In genomic region chr6:124799638-124800037, GRCh38 we compare ENCODE assay signal across 22 cellular contexts.
A peak's percentile ranks its signal among the peaks of the same experiment; 100 is the strongest.
DNase-seq lines count a peak whose midpoint lies in the region; ATAC-seq, FAIRE-seq and TF ChIP-seq lines count a peak whose summit lies in the region.
"Had no signal": no experiment of that assay in that cellular context is flagged by ENCODE, and none has a peak within 500 bp of the region (broad histone marks: within the 10 kb centered on the region; RNA-seq: fewer than 3 reads in every experiment).

No MANE protein-coding gene starts in this region.

- peaks cover 6% of the 10 kb centered on the region for H3K9me3 Mint-ChIP-seq in stimulated activated effector memory CD8-positive, alpha-beta T cell treated with anti-CD3 and anti-CD28 coated beads, Interleukin-12 subunit alpha, Interleukin-12 subunit beta, amount 100 ng/mL, for 72 hours
- H3K9me3 Mint-ChIP-seq: CD4-positive, alpha-beta T cell; CD8-positive, alpha-beta T cell had no signal

- H3K4me1 ChIP-seq in SK-N-SH (ENCODE audit: control insufficient read depth in 1 of 2, insufficient read depth in 2 of 2, low read depth in 1 of 2, low read length in 1 of 2) (no peaks in the 10 kb centered on the region; a peak in 1 of 4 replicates), A549 (no peaks in the 10 kb centered on the region), IMR-90 (ENCODE audit: control insufficient read depth, insufficient read depth, low read length) (no peaks in the 10 kb centered on the region), K562 (replicated peaks in 1 of 2; ENCODE audit: control insufficient read depth in 2 of 2, insufficient read depth in 2 of 2, low read length in 2 of 2) (no peaks in the 10 kb centered on the region), neuronal stem cell (ENCODE audit: control insufficient read depth in 2 of 2, insufficient read depth in 1 of 2, low read depth in 1 of 2, low read length in 2 of 2) (peaks cover 8 to 10% of the 10 kb centered on the region in 2 donors)
- H3K4me1 ChIP-seq: BLaER1 treated with 17β-estradiol and CSF1 and Interleukin-3, amounts not matched to agents 10 nM and 100 nM; Caco-2 had no signal

- no peak overlapping the region for H2AK9ac ChIP-seq in IMR-90 (replicated peaks; ENCODE audit: low read depth, low read length, poor library complexity)

- no peak for TF ChIP-seq POLR2A in A549 (IDR thresholded peaks at IDR 0.05; ENCODE audit: low read length)
- TF ChIP-seq POLR2A in IMR-90 (IDR thresholded peaks at IDR 0.05; ENCODE audit: low read depth, low read length) = no peak
- TF ChIP-seq POLR2A in K562 (conservative IDR thresholded peaks at IDR 0.05) = no peak

- H3K14ac ChIP-seq in IMR-90 (replicated peaks; ENCODE audit: low read depth, low read length) (no peak overlapping the region), neuronal stem cell (ENCODE audit: low read length) (no peak overlapping the region)

- H3K4me3 Mint-ChIP-seq in stimulated activated effector memory CD8-positive, alpha-beta T cell treated with anti-CD3 and anti-CD28 coated beads, Interleukin-12 subunit alpha, Interleukin-12 subunit beta, amount 100 ng/mL, for 72 hours = no peak overlapping the region
- H3K4me3 Mint-ChIP-seq: B cell; CD4-positive, alpha-beta T cell; CD8-positive, alpha-beta T cell had no signal

- H3K9me1 ChIP-seq in IMR-90 (ENCODE audit: insufficient read depth, low read length) (no peaks in the 10 kb centered on the region), K562 (ENCODE audit: control insufficient read depth, insufficient read depth, low read length) (no peaks in the 10 kb centered on the region)

- H3K36me3 ChIP-seq in SK-N-SH (replicated peaks in 1 of 2; ENCODE audit: control insufficient read depth in 1 of 2, insufficient read depth in 2 of 2, low read length in 1 of 2) = no peaks in the 10 kb centered on the region
- no peaks in the 10 kb centered on the region for H3K36me3 ChIP-seq in IMR-90 (ENCODE audit: control insufficient read depth, insufficient read depth, low read length)
- no peaks in the 10 kb centered on the region for H3K36me3 ChIP-seq in K562 (ENCODE audit: control insufficient read depth, insufficient read depth, low read length)
- no peaks in the 10 kb centered on the region for H3K36me3 ChIP-seq in neuronal stem cell (replicated peaks in 1 of 2; ENCODE audit: control insufficient read depth in 2 of 2, insufficient read depth in 2 of 2, low read length in 2 of 2)
- H3K36me3 ChIP-seq: BLaER1 treated with 17β-estradiol and CSF1 and Interleukin-3, amounts not matched to agents 10 nM and 100 nM had no signal

- H3K4ac ChIP-seq in IMR-90 (ENCODE audit: low read depth, low read length) (no peak overlapping the region), neuronal stem cell (ENCODE audit: low read length) (no peak overlapping the region)

- no peak overlapping the region for H3K56ac ChIP-seq in IMR-90 (ENCODE audit: extremely low read depth, insufficient read depth, low read length)

- POLR2A ChIA-PET in SK-N-SH (lab: Yijun Ruan, JAX) (no interaction called here), A549 (lab: Yijun Ruan, JAX) (no interaction called here), IMR-90 (lab: Charles Lee; ENCODE audit: unreplicated experiment) (no interaction called here), K562 (lab: Yijun Ruan, JAX) (no interaction called here)

- in situ Hi-C loops in IMR-90 (cut with MboI; ENCODE audit: low sequenced_read_pairs) (no loop called here), K562 (cut with MboI) (no loop called here)

- H4K8ac ChIP-seq in IMR-90 (ENCODE audit: low read depth in 2 of 2, low read length in 2 of 2) = no peak overlapping the region
- no peak overlapping the region for H4K8ac ChIP-seq in neuronal stem cell (ENCODE audit: low read depth, low read length)

- H3K79me1 ChIP-seq in IMR-90 (ENCODE audit: low read depth in 1 of 2, low read length in 2 of 2) (no peaks in the 10 kb centered on the region), neuronal stem cell (ENCODE audit: low read depth, low read length) (no peaks in the 10 kb centered on the region)

- no peak for DNase-seq in SK-N-SH
- no peak for DNase-seq in A549 (ENCODE audit: low read depth in 1 of 2, low spot score in 1 of 2)
- no peak for DNase-seq in IMR-90
- DNase-seq in K562 (ENCODE audit: extremely low read depth in 1 of 4, low spot score in 3 of 4) = no peak
- DNase-seq in stimulated activated effector memory CD8-positive, alpha-beta T cell treated with anti-CD3 and anti-CD28 coated beads, Interleukin-12 subunit alpha, Interleukin-12 subunit beta, amount 100 ng/mL, for 72 hours (ENCODE audit: low spot score in 2 of 2) = no peak
- no peak for DNase-seq in GDM1 (lab: John Stamatoyannopoulos, UW)
- DNase-seq in neuronal stem cell (ENCODE audit: low spot score) = no peak
- DNase-seq: 8988T; Caco-2; Calu3; CD4-positive, alpha-beta T cell; CD8-positive, alpha-beta T cell had no signal

- no peaks in the 10 kb centered on the region for H3K9me3 ChIP-seq in SK-N-SH
- no peaks in the 10 kb centered on the region for H3K9me3 ChIP-seq in A549
- no peaks in the 10 kb centered on the region for H3K9me3 ChIP-seq in IMR-90 (ENCODE audit: control insufficient read depth, insufficient read depth, low read length)
- H3K9me3 ChIP-seq in K562 (replicated peaks; ENCODE audit: control insufficient read depth, insufficient read depth, low read depth, low read length) = no peaks in the 10 kb centered on the region
- H3K9me3 ChIP-seq in neuronal stem cell (replicated peaks in 1 of 2; ENCODE audit: control insufficient read depth in 2 of 2, insufficient read depth in 1 of 2, low read depth in 1 of 2, low read length in 2 of 2) = no peaks in the 10 kb centered on the region
- H3K9me3 ChIP-seq: BLaER1 treated with 17β-estradiol and CSF1 and Interleukin-3, amounts not matched to agents 10 nM and 100 nM; Caco-2 had no signal

- no TSS peak for BruUV-seq in IMR-90 (replicated peaks; lab: Mats Ljungman, UMichigan)
- BruUV-seq in K562 (replicated peaks; lab: Mats Ljungman, UMichigan) = no TSS peak

- no peak overlapping the region for H3K27ac ChIP-seq in SK-N-SH (ENCODE audit: low read depth in 2 of 2, low read length in 1 of 2)
- H3K27ac ChIP-seq in A549 = no peak overlapping the region
- H3K27ac ChIP-seq in IMR-90 (ENCODE audit: insufficient read depth, low read length) = no peak overlapping the region
- no peak overlapping the region for H3K27ac ChIP-seq in K562 (ENCODE audit: extremely low read depth, low read depth, low read length)
- no peak overlapping the region for H3K27ac ChIP-seq in neuronal stem cell (replicated peaks; ENCODE audit: low read length)
- H3K27ac ChIP-seq: BLaER1 treated with 17β-estradiol and CSF1 and Interleukin-3, amounts not matched to agents 10 nM and 100 nM; C4-2B had no signal

- H2BK120ac ChIP-seq in IMR-90 (ENCODE audit: low read depth, low read length) = no peak overlapping the region
- no peak overlapping the region for H2BK120ac ChIP-seq in neuronal stem cell (ENCODE audit: low read depth, low read length)

- no peak overlapping the region for H3K18ac ChIP-seq in IMR-90 (ENCODE audit: low read depth, low read length)
- no peak overlapping the region for H3K18ac ChIP-seq in neuronal stem cell (ENCODE audit: low read length)

- no peak overlapping the region for H3K23ac ChIP-seq in IMR-90 (ENCODE audit: low read depth, low read length)
- H3K23ac ChIP-seq in neuronal stem cell (ENCODE audit: low read depth, low read length, poor library complexity) = no peak overlapping the region

- H3K79me2 ChIP-seq in SK-N-SH (ENCODE audit: insufficient read depth) (no peaks in the 10 kb centered on the region), K562 (ENCODE audit: control insufficient read depth, insufficient read depth, low read length) (no peaks in the 10 kb centered on the region)

- H3K4me1 Mint-ChIP-seq in stimulated activated effector memory CD8-positive, alpha-beta T cell treated with anti-CD3 and anti-CD28 coated beads, Interleukin-12 subunit alpha, Interleukin-12 subunit beta, amount 100 ng/mL, for 72 hours = no peaks in the 10 kb centered on the region
- H3K4me1 Mint-ChIP-seq: B cell had no signal

- no peaks in the 10 kb centered on the region for H4K20me1 ChIP-seq in SK-N-SH (ENCODE audit: insufficient read depth)
- no peaks in the 10 kb centered on the region for H4K20me1 ChIP-seq in IMR-90 (ENCODE audit: insufficient read depth, low read length)
- no peaks in the 10 kb centered on the region for H4K20me1 ChIP-seq in K562 (replicated peaks; ENCODE audit: control insufficient read depth, insufficient read depth, low read length)
- H4K20me1 ChIP-seq: BLaER1 treated with 17β-estradiol and CSF1 and Interleukin-3, amounts not matched to agents 10 nM and 100 nM had no signal

- no peak overlapping the region for H4K91ac ChIP-seq in IMR-90 (ENCODE audit: insufficient read depth, low read depth, low read length)
- H4K91ac ChIP-seq in neuronal stem cell (ENCODE audit: low read depth, low read length, poor library complexity) = no peak overlapping the region

- H3K9me2 ChIP-seq in SK-N-SH = no peaks in the 10 kb centered on the region

- dilution Hi-C loops in IMR-90 (cut with HindIII; ENCODE audit: low sequenced_read_pairs, unreplicated experiment) = no loop called here

- no peak overlapping the region for H4K5ac ChIP-seq in IMR-90 (ENCODE audit: low read depth, low read length)

- intact Hi-C loops in IMR-90 (cut with micrococcal nuclease) = no loop called here
- intact Hi-C loops in K562 (cut with micrococcal nuclease) = no loop called here

- no peak for ATAC-seq in SK-N-SH treated with all-trans-retinoic acid at 6 μM for 48 hours
- ATAC-seq in A549 = no peak
- ATAC-seq in IMR-90 (ENCODE audit: low read depth) = no peak
- ATAC-seq in K562 = no peak
- ATAC-seq in stimulated activated effector memory CD8-positive, alpha-beta T cell treated with anti-CD3 and anti-CD28 coated beads, Interleukin-12 subunit alpha, Interleukin-12 subunit beta, amount 100 ng/mL, for 72 hours = no peak
- ATAC-seq: CD8-positive, alpha-beta T cell; GM12878 had no signal

- no peaks in the 10 kb centered on the region for H3F3A ChIP-seq in SK-N-SH (replicated peaks; ENCODE audit: insufficient read depth)

- no peak overlapping the region for H3K27ac Mint-ChIP-seq in stimulated activated effector memory CD8-positive, alpha-beta T cell treated with anti-CD3 and anti-CD28 coated beads, Interleukin-12 subunit alpha, Interleukin-12 subunit beta, amount 100 ng/mL, for 72 hours
- H3K27ac Mint-ChIP-seq: B cell; CD4-positive, alpha-beta T cell; CD8-positive, alpha-beta T cell had no signal

- FAIRE-seq in A549 (lab: Jason Lieb, UNC) (no peak), K562 (lab: Jason Lieb, UNC) (no peak)
- FAIRE-seq: A204.1, D721Med, G401.6, GM12878, GM12892, GM18507 had no signal

- H2AK5ac ChIP-seq in IMR-90 (ENCODE audit: low read depth, low read length) = no peak overlapping the region
- H2AK5ac ChIP-seq in neuronal stem cell (ENCODE audit: low read depth, low read length) = no peak overlapping the region

- H3K36me3 Mint-ChIP-seq in stimulated activated effector memory CD8-positive, alpha-beta T cell treated with anti-CD3 and anti-CD28 coated beads, Interleukin-12 subunit alpha, Interleukin-12 subunit beta, amount 100 ng/mL, for 72 hours = no peaks in the 10 kb centered on the region
- H3K36me3 Mint-ChIP-seq: CD8-positive, alpha-beta T cell had no signal

- TF ChIP-seq RAD21 in SK-N-SH (IDR thresholded peaks at IDR 0.05; ENCODE audit: low read length) = no peak
- TF ChIP-seq RAD21 in A549 (conservative IDR thresholded peaks at IDR 0.05 in 1 of 2, IDR thresholded peaks at IDR 0.05 in 1 of 2) = no peak
- no peak for TF ChIP-seq RAD21 in IMR-90 (IDR thresholded peaks at IDR 0.05; ENCODE audit: low read length)
- no peak for TF ChIP-seq RAD21 in K562 (CRISPR knock-in tag; conservative IDR thresholded peaks at IDR 0.05 in 1 of 2, IDR thresholded peaks at IDR 0.05 in 1 of 2)

- no peak overlapping the region for H2BK12ac ChIP-seq in neuronal stem cell (ENCODE audit: low read length)

- H2BK5ac ChIP-seq in IMR-90 (ENCODE audit: low read depth, low read length, poor library complexity, severe bottlenecking) = no peak overlapping the region
- H2BK5ac ChIP-seq in neuronal stem cell (ENCODE audit: low read length) = no peak overlapping the region

- H3K27me3 ChIP-seq in SK-N-SH (ENCODE audit: insufficient read depth) = no peaks in the 10 kb centered on the region; the same call in 1 of the 2 replicates
- H3K27me3 ChIP-seq in IMR-90 (ENCODE audit: control insufficient read depth, insufficient read depth, low read length) = no peaks in the 10 kb centered on the region
- no peaks in the 10 kb centered on the region; a peak in 1 of 5 replicates for H3K27me3 ChIP-seq in K562 (ENCODE audit: control insufficient read depth in 2 of 2, insufficient read depth in 2 of 2, low read length in 2 of 2)
- no peaks in the 10 kb centered on the region for H3K27me3 ChIP-seq in neuronal stem cell (ENCODE audit: control insufficient read depth in 3 of 3, insufficient read depth in 3 of 3, low read depth in 1 of 3, low read length in 3 of 3)
- H3K27me3 ChIP-seq: BLaER1 treated with 17β-estradiol and CSF1 and Interleukin-3, amounts not matched to agents 10 nM and 100 nM had no signal

- TF ChIP-seq EP300 in SK-N-SH (IDR thresholded peaks at IDR 0.05; ENCODE audit: borderline replicate concordance in 1 of 2, low read depth in 1 of 2, low read length in 1 of 2) = no peak
- no peak for TF ChIP-seq EP300 in A549 (IDR thresholded peaks at IDR 0.05)
- TF ChIP-seq EP300 in K562 (IDR thresholded peaks at IDR 0.05; ENCODE audit: low read length) = no peak

- no peak overlapping the region for H2AFZ ChIP-seq in SK-N-SH (ENCODE audit: low read depth)
- H2AFZ ChIP-seq in IMR-90 (replicated peaks; ENCODE audit: low read length, poor library complexity) = no peak overlapping the region
- H2AFZ ChIP-seq in K562 (ENCODE audit: low read depth, low read length) = no peak overlapping the region
- no peak overlapping the region for H2AFZ ChIP-seq in neuronal stem cell (ENCODE audit: low read length)

- CTCF ChIA-PET in SK-N-SH (lab: Yijun Ruan, JAX) (interaction anchor here (1.0 kb wide), 1 partner anchor 13 kb away, joined by 3 read pairs; no protein-coding TSS in a partner anchor), A549 (lab: Yijun Ruan, JAX) (no interaction called here), IMR-90 (lab: Yijun Ruan, JAX) (interaction anchor here (0.5 kb wide), 1 partner anchor 750 kb away, joined by 3 read pairs; no protein-coding TSS in a partner anchor), K562 (lab: Yijun Ruan, JAX; ENCODE audit: low intra/inter-chr PET ratio) (no interaction called here)

- no peak overlapping the region for H3K4me3 ChIP-seq in SK-N-SH (ENCODE audit: low read depth in 2 of 2, low read length in 1 of 2)
- no peak overlapping the region for H3K4me3 ChIP-seq in A549
- no peak overlapping the region for H3K4me3 ChIP-seq in IMR-90 (ENCODE audit: insufficient read depth, low read depth, low read length)
- no peak overlapping the region for H3K4me3 ChIP-seq in K562
- H3K4me3 ChIP-seq in neuronal stem cell (ENCODE audit: low read length in 2 of 2) = no peak overlapping the region
- H3K4me3 ChIP-seq: BLaER1 treated with 17β-estradiol and CSF1 and Interleukin-3, amounts not matched to agents 10 nM and 100 nM; GM12878 had no signal

- TF ChIP-seq CTCF in SK-N-SH (IDR thresholded peaks at IDR 0.05) (no peak), A549 (IDR thresholded peaks at IDR 0.05) (no peak), IMR-90 (conservative IDR thresholded peaks at IDR 0.05; ENCODE audit: low read depth, low read length) (no peak), K562 (IDR thresholded peaks at IDR 0.05 in 2 of 3, conservative IDR thresholded peaks at IDR 0.05 in 1 of 3; ENCODE audit: insufficient read depth in 2 of 3, low read depth in 1 of 3, low read length in 3 of 3) (no peak)

- no peak overlapping the region for H2BK20ac ChIP-seq in IMR-90 (ENCODE audit: low read depth, low read length)

- peak overlapping the region; percentile 27; the same call in 1 of the 2 replicates for H3K4me2 ChIP-seq in SK-N-SH
- no peak overlapping the region for H3K4me2 ChIP-seq in A549
- no peak overlapping the region for H3K4me2 ChIP-seq in IMR-90 (ENCODE audit: low read depth, low read length)
- no peak overlapping the region for H3K4me2 ChIP-seq in K562 (ENCODE audit: insufficient read depth, low read length)
- no peak overlapping the region for H3K4me2 ChIP-seq in neuronal stem cell (ENCODE audit: insufficient read depth, low read length, poor library complexity, severe bottlenecking)
- H3K4me2 ChIP-seq: BLaER1 treated with 17β-estradiol and CSF1 and Interleukin-3, amounts not matched to agents 10 nM and 100 nM had no signal

- H2BK15ac ChIP-seq in IMR-90 (ENCODE audit: low read depth, low read length) (no peak overlapping the region), neuronal stem cell (ENCODE audit: low read length) (no peak overlapping the region)

- H3K9ac ChIP-seq in SK-N-SH (no peak overlapping the region), IMR-90 (ENCODE audit: low read depth, low read length) (no peak overlapping the region), K562 (ENCODE audit: insufficient read depth in 1 of 2, low read depth in 2 of 2, low read length in 2 of 2) (no peak overlapping the region), neuronal stem cell (ENCODE audit: low read depth, low read length, poor library complexity) (no peak overlapping the region)
- H3K9ac ChIP-seq: BLaER1 treated with 17β-estradiol and CSF1 and Interleukin-3, amounts not matched to agents 10 nM and 100 nM had no signal

Comparison
In these comparisons a context has a peak if more than half of its experiments do, and no peak if none do; other contexts are left out.
1. CTCF ChIA-PET loops: an anchor here in SK-N-SH (1.0 kb wide) and IMR-90 (0.5 kb wide); none called in A549 and K562.